ENCODE assay signal across 18 cellular contexts in the genomic region with DNA sequence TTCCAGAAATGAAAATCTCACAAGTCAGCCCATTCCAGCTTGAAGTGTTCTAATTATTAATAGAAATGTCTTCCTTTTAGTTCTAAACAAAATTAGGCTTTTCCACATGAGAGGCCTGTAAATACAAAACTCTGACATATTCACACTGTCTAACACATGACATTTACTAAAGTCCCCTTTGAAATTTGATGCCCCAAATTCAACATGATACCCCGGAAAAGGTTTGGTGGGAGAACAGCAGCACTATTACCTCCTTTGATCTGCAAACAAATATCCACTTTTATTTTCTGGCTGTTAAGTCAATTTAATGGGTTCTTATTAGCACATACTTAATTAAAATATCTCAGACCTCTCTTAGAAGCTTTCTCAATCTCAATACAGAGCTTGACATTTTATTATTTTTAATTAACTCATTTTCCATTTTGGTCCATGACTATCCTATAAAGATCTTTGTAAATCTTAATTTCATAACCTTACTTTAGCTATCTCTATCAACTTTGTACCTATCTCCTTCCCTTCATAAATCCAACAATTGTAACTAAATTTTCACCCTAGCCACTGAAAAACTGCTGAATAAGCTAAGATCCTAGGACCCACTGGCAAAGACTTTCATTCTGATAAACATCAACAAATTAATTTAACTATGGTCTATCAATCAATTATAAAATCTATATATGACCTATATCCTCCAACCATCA.
"Had no signal": no experiment of that assay in that cellular context is flagged by ENCODE, and none has a peak within 500 bp of the region (broad histone marks: within the 10 kb centered on the region; RNA-seq: fewer than 3 reads in every experiment).

No MANE protein-coding gene starts in this region.

- H3K9me3 ChIP-seq: body of pancreas, upper lobe of left lung had no signal

- H3K27ac ChIP-seq: body of pancreas, upper lobe of left lung, VCaP had no signal

- H3K27me3 ChIP-seq: body of pancreas, upper lobe of left lung had no signal

- H3K27me3 Mint-ChIP-seq: activated CD4-positive, alpha-beta memory T cell treated with anti-CD3 and anti-CD28 coated beads for 36 hours; activated CD8-positive, alpha-beta memory T cell treated with anti-CD3 and anti-CD28 coated beads, Interleukin-2, amount 10 ng/mL, durations not matched to agents 7 days and 5 days; activated naive CD8-positive, alpha-beta T cell; naive thymus-derived CD8-positive, alpha-beta T cell; stimulated activated naive CD8-positive, alpha-beta T cell treated with anti-CD3 and anti-CD28 coated beads, Interleukin-15, Interleukin-2, amounts not matched to agents 100 ng/mL and 50 ng/mL, for 24 hours had no signal

- H3K9me3 Mint-ChIP-seq: activated CD4-positive, alpha-beta memory T cell treated with anti-CD3 and anti-CD28 coated beads for 36 hours; naive thymus-derived CD8-positive, alpha-beta T cell; stimulated activated naive CD8-positive, alpha-beta T cell treated with anti-CD3 and anti-CD28 coated beads, Interleukin-15, Interleukin-2, amounts not matched to agents 100 ng/mL and 50 ng/mL, for 24 hours had no signal

- H3K36me3 Mint-ChIP-seq: activated CD4-positive, alpha-beta memory T cell treated with anti-CD3 and anti-CD28 coated beads for 36 hours; activated CD8-positive, alpha-beta memory T cell treated with anti-CD3 and anti-CD28 coated beads, Interleukin-2, amount 10 ng/mL, durations not matched to agents 7 days and 5 days; activated naive CD8-positive, alpha-beta T cell; naive thymus-derived CD8-positive, alpha-beta T cell had no signal

- H3K4me3 Mint-ChIP-seq: activated CD4-positive, alpha-beta memory T cell treated with anti-CD3 and anti-CD28 coated beads for 36 hours; activated CD8-positive, alpha-beta memory T cell treated with anti-CD3 and anti-CD28 coated beads, Interleukin-2, amount 10 ng/mL, durations not matched to agents 7 days and 5 days; activated naive CD8-positive, alpha-beta T cell; naive thymus-derived CD8-positive, alpha-beta T cell; stimulated activated naive CD8-positive, alpha-beta T cell treated with anti-CD3 and anti-CD28 coated beads, Interleukin-15, Interleukin-2, amounts not matched to agents 100 ng/mL and 50 ng/mL, for 24 hours had no signal

- H3K27ac Mint-ChIP-seq: activated CD4-positive, alpha-beta memory T cell treated with anti-CD3 and anti-CD28 coated beads for 36 hours; activated CD8-positive, alpha-beta memory T cell treated with anti-CD3 and anti-CD28 coated beads, Interleukin-2, amount 10 ng/mL, durations not matched to agents 7 days and 5 days; activated naive CD8-positive, alpha-beta T cell; naive thymus-derived CD8-positive, alpha-beta T cell; stimulated activated naive CD8-positive, alpha-beta T cell treated with anti-CD3 and anti-CD28 coated beads, Interleukin-15, Interleukin-2, amounts not matched to agents 100 ng/mL and 50 ng/mL, for 24 hours had no signal

- H3K4me3 ChIP-seq: body of pancreas, upper lobe of left lung had no signal

- DNase-seq: activated CD4-positive, alpha-beta memory T cell treated with anti-CD3 and anti-CD28 coated beads for 36 hours; activated CD8-positive, alpha-beta memory T cell treated with anti-CD3 and anti-CD28 coated beads, Interleukin-2, amount 10 ng/mL, durations not matched to agents 7 days and 5 days; activated gamma-delta T cell; activated T-cell treated with anti-CD3 and anti-CD28 coated beads, Interleukin-2, amount 50 U/mL, for 1 hour; amniotic stem cell; body of pancreas; caudate nucleus; erythroblast; islet precursor cell; naive thymus-derived CD8-positive, alpha-beta T cell; nucleus accumbens; posterior cingulate gyrus; stimulated activated CD4-positive, alpha-beta T cell treated with anti-CD3 and anti-CD28 coated beads, Interleukin-4, amount 100 ng/mL, for 24 hours had no signal

- H3K36me3 ChIP-seq: upper lobe of left lung had no signal

- ATAC-seq: activated CD8-positive, alpha-beta memory T cell treated with anti-CD3 and anti-CD28 coated beads, Interleukin-2, amount 10 ng/mL, durations not matched to agents 7 days and 5 days; body of pancreas; left lobe of liver; naive thymus-derived CD8-positive, alpha-beta T cell had no signal
